Comparison of ENCODE assay signal across 10 cellular contexts in the genomic region with DNA sequence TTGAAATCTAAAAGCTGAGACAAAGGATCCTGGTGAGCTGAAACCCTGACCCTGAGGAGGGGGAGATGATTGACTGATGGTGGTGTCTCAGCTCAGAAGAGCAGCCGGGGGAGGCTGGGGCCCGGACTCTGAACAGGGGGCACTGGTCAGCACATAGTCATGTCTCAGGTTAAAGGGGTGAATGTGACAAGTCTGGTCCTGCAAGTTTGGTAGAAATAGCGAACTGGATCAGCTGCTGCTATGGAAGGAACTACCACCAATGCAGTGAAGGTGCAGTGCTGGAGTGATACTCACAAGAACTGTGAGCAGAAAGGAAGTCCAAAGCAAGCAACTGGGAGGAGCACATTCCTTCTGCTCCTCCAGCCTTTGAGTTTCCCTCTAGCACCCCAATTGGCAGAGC.
"Had no signal": no experiment of that assay in that cellular context is flagged by ENCODE, and none has a peak within 500 bp of the region (broad histone marks: within the 10 kb centered on the region; RNA-seq: fewer than 3 reads in every experiment).

No MANE protein-coding gene starts in this region.

- H3K9ac ChIP-seq: GM23248, KMS-11 had no signal

- H3K4me3 ChIP-seq: GM23248 had no signal

- DNase-seq: GM23248, GOT3, H9, HFFc6, KBM-7 had no signal

- H3K4me1 Mint-ChIP-seq: IgD-negative memory B cell had no signal

- ATAC-seq: HCT116, HepG2 had no signal

- H3K4me3 Mint-ChIP-seq: H9, HFFc6, IgD-negative memory B cell had no signal

- H3K4me2 ChIP-seq: KMS-11 had no signal

- FAIRE-seq: H54, HepG2 had no signal

- H2AFZ ChIP-seq: GM23248 had no signal

- H3K27ac Mint-ChIP-seq: H9, HFFc6, IgD-negative memory B cell had no signal

- H3K27ac ChIP-seq: GM23248, KMS-11 had no signal
